In the genomic region with DNA sequence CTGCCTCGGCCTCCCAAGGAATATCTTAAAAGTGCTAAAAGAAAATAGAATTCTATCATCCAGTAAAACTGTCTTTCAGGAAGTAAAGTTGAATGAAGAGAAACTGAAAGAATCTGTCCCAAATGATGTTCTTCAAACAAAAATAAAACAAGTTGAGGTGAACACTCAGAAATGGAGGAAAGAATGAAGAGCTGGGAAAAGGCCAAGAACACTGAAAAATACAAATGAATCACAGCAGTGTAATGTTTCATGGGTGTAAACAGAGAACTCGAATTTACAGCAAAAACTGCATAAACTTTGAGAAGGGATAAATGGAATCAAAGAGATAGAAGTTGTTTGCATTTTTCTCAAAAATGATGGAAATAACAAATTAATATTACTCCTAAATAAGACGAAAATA, we compare ENCODE assay signal across 34 cellular contexts.
DNase-seq lines count a peak whose midpoint lies in the region; ATAC-seq and TF ChIP-seq lines count a peak whose summit lies in the region.
"Had no signal": no experiment of that assay in that cellular context is flagged by ENCODE, and none has a peak within 500 bp of the region (broad histone marks: within the 10 kb centered on the region; RNA-seq: fewer than 3 reads in every experiment).

No MANE protein-coding gene starts in this region.

- H3K4me1 Mint-ChIP-seq in HFFc6 (ENCODE audit: low read depth) (peaks cover 17% of the 10 kb centered on the region), progenitor cell of endocrine pancreas (ENCODE audit: low read depth) (peaks cover 1% of the 10 kb centered on the region)
- H3K4me1 Mint-ChIP-seq: activated CD4-positive, alpha-beta T cell treated with anti-CD3 and anti-CD28 coated beads for 36 hours; activated naive CD4-positive, alpha-beta T cell treated with anti-CD3 and anti-CD28 coated beads, Interleukin-2, amount 10 ng/mL, durations not matched to agents 7 days and 5 days; naive thymus-derived CD4-positive, alpha-beta T cell; stimulated activated effector memory CD8-positive, alpha-beta T cell treated with anti-CD3 and anti-CD28 coated beads, Interleukin-12 subunit alpha, Interleukin-12 subunit beta, amount 100 ng/mL, for 72 hours had no signal

- no peak overlapping the region for H3K27ac ChIP-seq in SJCRH30
- H3K27ac ChIP-seq: cardiac muscle cell, colonic mucosa, neutrophil, psoas muscle, sigmoid colon, transverse colon had no signal

- no peaks in the 10 kb centered on the region; the same call in 1 of the 2 replicates for H3K27me3 Mint-ChIP-seq in HFFc6 (ENCODE audit: insufficient read depth)
- peaks cover 5% of the 10 kb centered on the region for H3K27me3 Mint-ChIP-seq in progenitor cell of endocrine pancreas
- H3K27me3 Mint-ChIP-seq: activated CD4-positive, alpha-beta T cell treated with anti-CD3 and anti-CD28 coated beads for 36 hours; activated naive CD4-positive, alpha-beta T cell treated with anti-CD3 and anti-CD28 coated beads, Interleukin-2, amount 10 ng/mL, durations not matched to agents 7 days and 5 days had no signal

- DNase-seq in AG09309 (ENCODE audit: low read depth) (peak; percentile 4), HFFc6 (peak; percentile 12), choroid plexus epithelial cell (ENCODE audit: low read depth) (peak; percentile 54), progenitor cell of endocrine pancreas (ENCODE audit: low spot score, unreplicated experiment) (no peak), middle frontal gyrus (ENCODE audit: extremely low spot score, low spot score) (no peak), SJCRH30 (no peak)
- DNase-seq: activated CD4-positive, alpha-beta T cell treated with anti-CD3 and anti-CD28 coated beads for 36 hours; activated CD8-positive, alpha-beta T cell treated with anti-CD3 and anti-CD28 coated beads, Interleukin-2, amount 10 ng/mL, durations not matched to agents 7 days and 5 days; activated naive CD4-positive, alpha-beta T cell treated with anti-CD3 and anti-CD28 coated beads, Interleukin-2, amount 10 ng/mL, durations not matched to agents 7 days and 5 days; amygdala; colonic mucosa; DMS79; effector CD8-positive, alpha-beta T cell; GF-D8; H7; islet precursor cell; left ventricle myocardium superior; naive thymus-derived CD4-positive, alpha-beta T cell; NCI-H1092; NCI-H187; NCI-H2171; NCI-H510A; psoas muscle; SIG-M5; sigmoid colon; stimulated activated CD4-positive, alpha-beta T cell treated with anti-CD3 and anti-CD28 coated beads, Interleukin-15, amount 100 ng/mL, for 24 hours; transverse colon had no signal

- no peak for ATAC-seq in HG02623 (IDR thresholded peaks at IDR 0.05; ENCODE audit: unreplicated experiment)
- ATAC-seq in HG03439 (IDR thresholded peaks at IDR 0.05; ENCODE audit: unreplicated experiment): no peak
- ATAC-seq: activated CD4-positive, alpha-beta T cell treated with anti-CD3 and anti-CD28 coated beads for 36 hours; activated CD8-positive, alpha-beta T cell treated with anti-CD3 and anti-CD28 coated beads, Interleukin-2, amount 10 ng/mL, durations not matched to agents 7 days and 5 days; left ventricle myocardium superior; naive thymus-derived CD4-positive, alpha-beta T cell; psoas muscle; stimulated activated effector memory CD8-positive, alpha-beta T cell treated with anti-CD3 and anti-CD28 coated beads, Interleukin-12 subunit alpha, Interleukin-12 subunit beta, amount 100 ng/mL, for 72 hours had no signal

- H3K27ac Mint-ChIP-seq in HFFc6: no peak overlapping the region
- H3K27ac Mint-ChIP-seq in progenitor cell of endocrine pancreas: peak overlapping the region; percentile 42
- H3K27ac Mint-ChIP-seq: activated CD4-positive, alpha-beta T cell treated with anti-CD3 and anti-CD28 coated beads for 36 hours; activated CD8-positive, alpha-beta T cell treated with anti-CD3 and anti-CD28 coated beads, Interleukin-2, amount 10 ng/mL, durations not matched to agents 7 days and 5 days; activated naive CD4-positive, alpha-beta T cell treated with anti-CD3 and anti-CD28 coated beads, Interleukin-2, amount 10 ng/mL, durations not matched to agents 7 days and 5 days; mesothelial cell of epicardium; naive thymus-derived CD4-positive, alpha-beta T cell; stimulated activated effector memory CD8-positive, alpha-beta T cell treated with anti-CD3 and anti-CD28 coated beads, Interleukin-12 subunit alpha, Interleukin-12 subunit beta, amount 100 ng/mL, for 72 hours; T-helper 2 cell treated with Interferon-gamma antibody and Interleukin-4, amounts not matched to agents 5 μg/mL and 100 μg/mL, for 36 hours had no signal

- H3K9me3 Mint-ChIP-seq in HFFc6 (peaks cover 16% of the 10 kb centered on the region), progenitor cell of endocrine pancreas (ENCODE audit: low read depth) (peaks cover 10% of the 10 kb centered on the region)
- H3K9me3 Mint-ChIP-seq: T-helper 2 cell treated with Interferon-gamma antibody and Interleukin-4, amounts not matched to agents 5 μg/mL and 100 μg/mL, for 36 hours had no signal

- H3K36me3 Mint-ChIP-seq in HFFc6 (ENCODE audit: low read depth) (peaks cover 8% of the 10 kb centered on the region; the same call in 1 of the 2 replicates), progenitor cell of endocrine pancreas (ENCODE audit: insufficient read depth) (peaks cover 1% of the 10 kb centered on the region)
- H3K36me3 Mint-ChIP-seq: activated naive CD4-positive, alpha-beta T cell treated with anti-CD3 and anti-CD28 coated beads, Interleukin-2, amount 10 ng/mL, durations not matched to agents 7 days and 5 days; mesothelial cell of epicardium; stimulated activated effector memory CD8-positive, alpha-beta T cell treated with anti-CD3 and anti-CD28 coated beads, Interleukin-12 subunit alpha, Interleukin-12 subunit beta, amount 100 ng/mL, for 72 hours had no signal

- no peaks in the 10 kb centered on the region for H3K4me1 ChIP-seq in SJCRH30
- H3K4me1 ChIP-seq: colonic mucosa, psoas muscle, sigmoid colon, transverse colon had no signal

- H3K27me3 ChIP-seq in SJCRH30: peaks cover 10% of the 10 kb centered on the region; the same call in 1 of the 2 replicates
- H3K27me3 ChIP-seq: cardiac muscle cell, colonic mucosa, neutrophil, transverse colon had no signal

- H3K4me3 ChIP-seq in AG09309 (ENCODE audit: control insufficient read depth, low read depth, low read length) (no peak overlapping the region), choroid plexus epithelial cell (ENCODE audit: low read depth, low read length) (no peak overlapping the region), SJCRH30 (no peak overlapping the region)
- H3K4me3 ChIP-seq: cardiac muscle cell, colonic mucosa, psoas muscle, sigmoid colon, transverse colon had no signal

- TF ChIP-seq CTCF in AG09309 (IDR thresholded peaks at IDR 0.05; ENCODE audit: control insufficient read depth, insufficient read depth, low read depth, low read length, missing control alignments): no peak
- TF ChIP-seq CTCF in HFFc6 (IDR thresholded peaks at IDR 0.05): no peak
- no peak for TF ChIP-seq CTCF in choroid plexus epithelial cell (conservative IDR thresholded peaks at IDR 0.05; ENCODE audit: low read depth, low read length)
- TF ChIP-seq CTCF in progenitor cell of endocrine pancreas (IDR thresholded peaks at IDR 0.05; ENCODE audit: unreplicated experiment): no peak

- H3K36me3 ChIP-seq in SJCRH30: no peaks in the 10 kb centered on the region
- H3K36me3 ChIP-seq: cardiac muscle cell, colonic mucosa, neutrophil, sigmoid colon, transverse colon had no signal

- H3K9me3 ChIP-seq in SJCRH30 (replicated peaks): no peaks in the 10 kb centered on the region; the same call in 1 of the 2 replicates
- H3K9me3 ChIP-seq: colonic mucosa, neutrophil had no signal

- H3K4me3 Mint-ChIP-seq in HFFc6 (peak overlapping the region; percentile 14; the same call in 1 of the 2 replicates), progenitor cell of endocrine pancreas (ENCODE audit: low read depth) (no peak overlapping the region)
- H3K4me3 Mint-ChIP-seq: activated CD4-positive, alpha-beta T cell treated with anti-CD3 and anti-CD28 coated beads for 36 hours; activated CD8-positive, alpha-beta T cell treated with anti-CD3 and anti-CD28 coated beads, Interleukin-2, amount 10 ng/mL, durations not matched to agents 7 days and 5 days; activated naive CD4-positive, alpha-beta T cell treated with anti-CD3 and anti-CD28 coated beads, Interleukin-2, amount 10 ng/mL, durations not matched to agents 7 days and 5 days; mesothelial cell of epicardium; naive thymus-derived CD4-positive, alpha-beta T cell; stimulated activated effector memory CD8-positive, alpha-beta T cell treated with anti-CD3 and anti-CD28 coated beads, Interleukin-12 subunit alpha, Interleukin-12 subunit beta, amount 100 ng/mL, for 72 hours; T-helper 2 cell treated with Interferon-gamma antibody and Interleukin-4, amounts not matched to agents 5 μg/mL and 100 μg/mL, for 36 hours had no signal

Comparison
In these comparisons a context has a peak if more than half of its experiments do, and no peak if none do; other contexts are left out.
1. DNase-seq: peak in AG09309 (single experiment), HFFc6 (single experiment) and choroid plexus epithelial cell (single experiment); none in progenitor cell of endocrine pancreas (single experiment), middle frontal gyrus (single experiment) and SJCRH30 (0 of 2).